Comparison of ENCODE assay signal across 8 cellular contexts in the genomic region with DNA sequence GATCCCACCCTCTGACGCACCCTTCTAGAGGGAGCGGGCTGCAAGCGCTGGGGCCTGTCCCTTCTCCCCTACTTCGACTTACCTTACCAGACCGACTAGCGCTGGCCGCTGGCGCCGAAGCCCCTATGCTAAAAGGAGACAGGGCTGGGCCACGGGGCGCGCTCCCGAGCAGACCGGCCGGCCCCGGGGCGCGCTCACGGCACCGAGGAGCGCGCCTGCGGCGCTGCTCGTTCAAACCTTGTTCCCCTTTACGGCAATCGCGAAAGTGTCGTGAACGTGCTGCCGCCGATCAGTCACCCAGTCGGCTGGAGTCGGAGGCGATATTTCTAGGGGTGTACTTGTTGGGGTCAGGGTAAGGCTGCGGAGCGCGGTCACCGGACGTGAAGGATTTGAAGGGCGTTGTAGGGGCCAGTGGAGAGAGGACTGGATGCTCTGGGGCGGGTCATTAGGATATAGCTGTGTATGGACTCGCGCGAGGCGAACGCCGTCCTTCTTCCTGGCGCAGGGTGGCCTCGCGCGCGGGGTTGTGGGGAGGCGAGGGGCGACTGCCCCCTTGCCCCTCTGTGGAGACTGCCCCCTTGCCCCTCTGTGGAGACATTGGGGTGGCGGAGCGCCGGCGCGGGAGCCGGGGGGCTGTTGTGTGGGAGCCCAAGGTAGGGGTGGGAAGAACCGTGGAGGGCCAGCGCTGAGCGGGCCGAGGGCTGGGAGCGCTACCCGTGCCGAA. TPM values are rescaled to one million over a fixed set of nuclear protein-coding genes. Genes with fewer than 3 reads are reported as not detected.
DNase-seq lines count a peak whose midpoint lies in the region; ATAC-seq and TF ChIP-seq lines count a peak whose summit lies in the region.

TSS of gene CEPT1 (plus strand) at position 268 of the 724 bp plus-strand sequence. CDS start 7,492 bp downstream, outside the sequence.
TSS of gene DRAM2 (minus strand) at position 138 of the 724 bp plus-strand sequence. CDS start 8,539 bp downstream, outside the sequence.

- H3K9me3 Mint-ChIP-seq in activated T-helper 2 cell treated with anti-CD3 and anti-CD28 coated beads, Interferon-gamma antibody, Interleukin-2, Interleukin-4, amounts not matched to agents 10 μg/mL and 5 μg/mL and 100 μg/mL, durations not matched to agents 14 hours and 24 hours and 36 hours, result no peaks in the 10 kb centered on the region
- H3K9me3 Mint-ChIP-seq in natural killer cell, result no peaks in the 10 kb centered on the region

- DNase-seq in EH (ENCODE audit: low read depth) (peak; percentile 94), H4 (ENCODE audit: low spot score) (peak; percentile 88), LNCaP clone FGC (ENCODE audit: low read depth) (peak; percentile 87), RPMI8226 (peak; percentile 93), fibroblast of pulmonary artery (ENCODE audit: low read depth) (peak; percentile 97), natural killer cell (peak; percentile 91)
- DNase-seq in activated T-helper 2 cell treated with anti-CD3 and anti-CD28 coated beads, Interferon-gamma antibody, Interleukin-2, Interleukin-4, amounts not matched to agents 10 μg/mL and 5 μg/mL and 100 μg/mL, durations not matched to agents 14 hours and 24 hours and 36 hours (ENCODE audit: low spot score), result peak; percentile 91
- peak; percentile 82 to 89 (median 88) for DNase-seq in stimulated activated naive CD4-positive, alpha-beta T cell (lab: John Stamatoyannopoulos, UW)

- TF ChIP-seq CTCF in LNCaP clone FGC (IDR thresholded peaks at IDR 0.05; ENCODE audit: control insufficient read depth, extremely low read depth, insufficient read depth) (no peak), fibroblast of pulmonary artery (IDR thresholded peaks at IDR 0.05; ENCODE audit: low read length, missing control alignments) (no peak), natural killer cell (IDR thresholded peaks at IDR 0.05) (no peak)

- H3K36me3 Mint-ChIP-seq in activated T-helper 2 cell treated with anti-CD3 and anti-CD28 coated beads, Interferon-gamma antibody, Interleukin-2, Interleukin-4, amounts not matched to agents 10 μg/mL and 5 μg/mL and 100 μg/mL, durations not matched to agents 14 hours and 24 hours and 36 hours (ENCODE audit: low read depth), result peaks cover 27% of the 10 kb centered on the region
- H3K36me3 Mint-ChIP-seq in natural killer cell, result no peaks in the 10 kb centered on the region

- peaks cover 36% of the 10 kb centered on the region for H3K4me1 Mint-ChIP-seq in activated T-helper 2 cell treated with anti-CD3 and anti-CD28 coated beads, Interferon-gamma antibody, Interleukin-2, Interleukin-4, amounts not matched to agents 10 μg/mL and 5 μg/mL and 100 μg/mL, durations not matched to agents 14 hours and 24 hours and 36 hours (ENCODE audit: low read depth)
- H3K4me1 Mint-ChIP-seq in natural killer cell, result peaks cover 40 to 48% of the 10 kb centered on the region in 2 donors

- intact Hi-C loops in activated T-helper 2 cell treated with anti-CD3 and anti-CD28 coated beads, Interferon-gamma antibody, Interleukin-2, Interleukin-4, amounts not matched to agents 10 μg/mL and 5 μg/mL and 100 μg/mL, durations not matched to agents 14 hours and 24 hours and 36 hours (cut with micrococcal nuclease), result loop anchor here (1.0 to 10.0 kb wide), 7 partner anchors 57 to 505 kb away; partner anchors contain the start of genes ATP5PB, KCNA3, LRIF1 and WDR77
- intact Hi-C loops in natural killer cell (cut with micrococcal nuclease), result loop anchor here (1.0 to 5.0 kb wide), 4 partner anchors 62 to 309 kb away; partner anchors contain the start of genes ATP5PB, DENND2D, LRIF1 and WDR77

- peak within 1 kb of the TSS; percentile 92 for H3K27ac Mint-ChIP-seq in activated T-helper 2 cell treated with anti-CD3 and anti-CD28 coated beads, Interferon-gamma antibody, Interleukin-2, Interleukin-4, amounts not matched to agents 10 μg/mL and 5 μg/mL and 100 μg/mL, durations not matched to agents 14 hours and 24 hours and 36 hours
- peak within 1 kb of the TSS; percentile 91 to 98 for H3K27ac Mint-ChIP-seq in natural killer cell

- H3K4me3 Mint-ChIP-seq in activated T-helper 2 cell treated with anti-CD3 and anti-CD28 coated beads, Interferon-gamma antibody, Interleukin-2, Interleukin-4, amounts not matched to agents 10 μg/mL and 5 μg/mL and 100 μg/mL, durations not matched to agents 14 hours and 24 hours and 36 hours (ENCODE audit: low read depth), result peak within 1 kb of the TSS; percentile 96
- H3K4me3 Mint-ChIP-seq in natural killer cell, result peak within 1 kb of the TSS; percentile 99

- peak; percentile 79 to 96 (median 82) for ATAC-seq in natural killer cell

- H3K4me3 ChIP-seq in LNCaP clone FGC (ENCODE audit: low read depth, low read length) (peak within 1 kb of the TSS; percentile 91), fibroblast of pulmonary artery (replicated peaks; ENCODE audit: low read depth, low read length) (peak within 1 kb of the TSS; percentile 93)

- H3K27me3 Mint-ChIP-seq in activated T-helper 2 cell treated with anti-CD3 and anti-CD28 coated beads, Interferon-gamma antibody, Interleukin-2, Interleukin-4, amounts not matched to agents 10 μg/mL and 5 μg/mL and 100 μg/mL, durations not matched to agents 14 hours and 24 hours and 36 hours (ENCODE audit: low read depth), result no peaks in the 10 kb centered on the region
- H3K27me3 Mint-ChIP-seq in natural killer cell (ENCODE audit: low read depth in 2 of 2), result no peaks in the 10 kb centered on the region

RNA-seq across cellular contexts. Expression of gene CEPT1, which starts in this region (rescaled TPM):
- 43.6 and 47.4 TPM in 2 replicates for total RNA-seq in H4 (2014; rRNA removed; shearing (Covaris generic))
- total RNA-seq in activated T-helper 2 cell treated with anti-CD3 and anti-CD28 coated beads, Interferon-gamma antibody, Interleukin-2, Interleukin-4, amounts not matched to agents 10 μg/mL and 5 μg/mL and 100 μg/mL, durations not matched to agents 14 hours and 24 hours and 36 hours, result 29.8 and 34.8 TPM in 2 replicates
- total RNA-seq in natural killer cell, result 10 to 100 TPM; 35.4 to 49.5 (median 40.9) TPM

RNA-seq across cellular contexts. Expression of gene DRAM2, which starts in this region (rescaled TPM):
- total RNA-seq in H4 (2014; rRNA removed; shearing (Covaris generic)), result 34.0 and 36.1 TPM in 2 replicates
- total RNA-seq in activated T-helper 2 cell treated with anti-CD3 and anti-CD28 coated beads, Interferon-gamma antibody, Interleukin-2, Interleukin-4, amounts not matched to agents 10 μg/mL and 5 μg/mL and 100 μg/mL, durations not matched to agents 14 hours and 24 hours and 36 hours, result 22.9 and 24.7 TPM in 2 replicates
- 10 to 100 TPM; 35.8 to 40.8 (median 36.4) TPM for total RNA-seq in natural killer cell

Comparison
In these comparisons a context has a peak if more than half of its experiments do, and no peak if none do; other contexts are left out.
1. Peak in every context shown above with its lines: DNase-seq, ATAC-seq and H3K4me3 ChIP-seq.